In genomic region chr7:80018941-80019808, GRCh38 we compare ENCODE assay signal across 8 cellular contexts.
DNase-seq lines count a peak whose midpoint lies in the region; ATAC-seq lines count a peak whose summit lies in the region.

No MANE protein-coding gene starts in this region.

- ATAC-seq in GM19395 (IDR thresholded peaks at IDR 0.05; ENCODE audit: unreplicated experiment) (peak; percentile 99), HG03432 (IDR thresholded peaks at IDR 0.05; ENCODE audit: unreplicated experiment) (peak; percentile 99), HG03571 (IDR thresholded peaks at IDR 0.05; ENCODE audit: unreplicated experiment) (no peak)

- DNase-seq in DMS 273 treated with DMSO at 0.1 percent for 48 hours (lab: John Stamatoyannopoulos, UW) = peak; percentile 53
- peak; percentile 17 for DNase-seq in NCI-H524 treated with DMSO at 0.1 percent for 48 hours (lab: John Stamatoyannopoulos, UW)
- DNase-seq in activated T-cell treated with anti-CD3 and anti-CD28 coated beads for 4 hours = peak; percentile 3
- DNase-seq in glomerular endothelial cell (ENCODE audit: extremely low read depth, low read depth, low spot score) = peak; percentile 27
- DNase-seq in putamen (ENCODE audit: low spot score) = peak; percentile 29

Comparison
In these comparisons a context has a peak if more than half of its experiments do, and no peak if none do; other contexts are left out.
1. DNase-seq: peak in every context shown above with its lines; median percentile 53 in DMS 273 treated with DMSO at 0.1 percent for 48 hours; 29 in putamen; 27 in glomerular endothelial cell; 17 in NCI-H524 treated with DMSO at 0.1 percent for 48 hours; 3 in activated T-cell treated with anti-CD3 and anti-CD28 coated beads for 4 hours.